In the genomic region with DNA sequence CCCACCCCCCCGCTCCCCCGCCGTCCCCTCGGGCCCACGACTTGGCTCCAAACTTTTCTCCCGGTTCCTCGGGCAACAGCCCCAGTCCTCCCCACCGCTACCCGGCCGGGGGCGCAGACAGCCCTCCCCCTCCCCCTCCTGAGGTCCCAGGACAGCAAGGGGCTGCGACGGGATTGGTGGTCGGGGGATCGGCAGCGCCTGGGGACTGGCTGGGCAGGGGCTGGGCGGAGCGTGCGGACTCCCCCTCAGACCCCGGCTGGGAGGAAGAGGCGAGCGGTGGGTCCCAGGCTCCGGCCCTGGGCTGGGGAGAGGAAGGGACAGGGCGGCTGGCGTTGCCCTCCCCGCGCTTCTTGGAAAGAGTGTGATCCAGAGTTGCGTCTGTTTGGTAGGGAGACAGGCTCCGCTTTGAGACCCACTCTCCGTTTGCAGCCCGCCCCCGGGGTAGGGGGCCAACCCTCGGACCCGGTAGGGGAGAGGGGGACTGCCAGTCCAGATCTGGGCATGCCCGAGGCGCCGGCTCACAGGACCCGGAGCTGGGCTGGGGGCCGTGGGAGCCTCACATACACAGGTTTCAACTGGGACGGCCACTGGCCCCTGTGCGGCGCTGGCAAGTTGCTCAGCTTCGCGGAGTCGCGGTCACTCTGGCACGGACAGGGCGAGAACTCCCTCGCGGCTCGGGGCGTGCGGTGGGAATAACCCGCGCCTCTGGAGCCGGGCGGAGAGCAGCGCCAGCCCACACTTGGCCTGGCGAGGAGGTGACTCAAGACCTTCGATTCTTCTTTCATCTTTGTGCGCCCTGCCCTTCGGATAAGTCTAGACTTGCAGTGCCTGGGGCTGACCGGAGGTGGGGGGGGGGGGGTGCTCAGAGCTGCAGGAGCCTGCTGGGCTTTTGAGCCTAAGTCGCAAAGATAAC, we compare ENCODE assay signal across 1 cellular context.
A peak's percentile ranks its signal among the peaks of the same experiment; 100 is the strongest.
TF ChIP-seq lines count a peak whose summit lies in the region.

No MANE protein-coding gene starts in this region.

TF ChIP-seq in K562, 482 proteins besides CTCF, POLR2A, EP300 and RAD21 (continued from another document):
- TF ChIP-seq ZBTB2 (IDR thresholded peaks at IDR 0.05), result no peak
- TF ChIP-seq NR1H2 (CRISPR knock-in tag; IDR thresholded peaks at IDR 0.05), result 0 out of 2 replicates have a peak, but pooled peaks have one; percentile 56
- TF ChIP-seq HMGN3 (IDR thresholded peaks at IDR 0.05; ENCODE audit: borderline replicate concordance, extremely low read depth, insufficient read length, low read depth, low read length), result peak; percentile 44
- TF ChIP-seq, protein P1, sequence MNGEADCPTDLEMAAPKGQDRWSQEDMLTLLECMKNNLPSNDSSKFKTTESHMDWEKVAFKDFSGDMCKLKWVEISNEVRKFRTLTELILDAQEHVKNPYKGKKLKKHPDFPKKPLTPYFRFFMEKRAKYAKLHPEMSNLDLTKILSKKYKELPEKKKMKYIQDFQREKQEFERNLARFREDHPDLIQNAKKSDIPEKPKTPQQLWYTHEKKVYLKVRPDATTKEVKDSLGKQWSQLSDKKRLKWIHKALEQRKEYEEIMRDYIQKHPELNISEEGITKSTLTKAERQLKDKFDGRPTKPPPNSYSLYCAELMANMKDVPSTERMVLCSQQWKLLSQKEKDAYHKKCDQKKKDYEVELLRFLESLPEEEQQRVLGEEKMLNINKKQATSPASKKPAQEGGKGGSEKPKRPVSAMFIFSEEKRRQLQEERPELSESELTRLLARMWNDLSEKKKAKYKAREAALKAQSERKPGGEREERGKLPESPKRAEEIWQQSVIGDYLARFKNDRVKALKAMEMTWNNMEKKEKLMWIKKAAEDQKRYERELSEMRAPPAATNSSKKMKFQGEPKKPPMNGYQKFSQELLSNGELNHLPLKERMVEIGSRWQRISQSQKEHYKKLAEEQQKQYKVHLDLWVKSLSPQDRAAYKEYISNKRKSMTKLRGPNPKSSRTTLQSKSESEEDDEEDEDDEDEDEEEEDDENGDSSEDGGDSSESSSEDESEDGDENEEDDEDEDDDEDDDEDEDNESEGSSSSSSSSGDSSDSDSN (IDR thresholded peaks at IDR 0.05; ENCODE audit: borderline replicate concordance in 1 of 2, low read depth in 2 of 2, low read length in 2 of 2), result peak in 1 of 2 experiments; percentile 80; a peak in 1 of 4 replicates
- TF ChIP-seq YY1 (IDR thresholded peaks at IDR 0.05; ENCODE audit: borderline replicate concordance in 1 of 3, control insufficient read depth in 1 of 3, extremely low read depth in 1 of 3, insufficient read depth in 3 of 3, insufficient read length in 1 of 3, insufficient replicate concordance in 2 of 3, low read depth in 1 of 3, low read length in 2 of 3), result peak in 2 of 3 experiments; percentile 21 to 44
- peak; percentile 62 for TF ChIP-seq RBFOX2 (IDR thresholded peaks at IDR 0.05; ENCODE audit: low read depth, low read length)
- TF ChIP-seq NFYB (IDR thresholded peaks at IDR 0.05; ENCODE audit: extremely low read depth, insufficient read length), result no peak
- TF ChIP-seq E2F8 (IDR thresholded peaks at IDR 0.05; ENCODE audit: low read depth, partially characterized antibody), result no peak
- no peak for TF ChIP-seq DDX20 (tag; IDR thresholded peaks at IDR 0.05; ENCODE audit: low read depth)
- peak; percentile 72; the same call in 1 of the 2 replicates for TF ChIP-seq ETV5 (CRISPR knock-in tag; IDR thresholded peaks at IDR 0.05; ENCODE audit: low read depth)
- peak; percentile 30; the same call in 1 of the 2 replicates for TF ChIP-seq JUND (IDR thresholded peaks at IDR 0.05; ENCODE audit: borderline replicate concordance, low read depth, low read length)
- TF ChIP-seq JUND (tag; IDR thresholded peaks at IDR 0.05; ENCODE audit: borderline replicate concordance, low read depth, low read length), result no peak; the same call in 2 of the 3 replicates
- TF ChIP-seq IFI16 (CRISPR knock-in tag; IDR thresholded peaks at IDR 0.05), result no peak
- TF ChIP-seq, protein P2, sequence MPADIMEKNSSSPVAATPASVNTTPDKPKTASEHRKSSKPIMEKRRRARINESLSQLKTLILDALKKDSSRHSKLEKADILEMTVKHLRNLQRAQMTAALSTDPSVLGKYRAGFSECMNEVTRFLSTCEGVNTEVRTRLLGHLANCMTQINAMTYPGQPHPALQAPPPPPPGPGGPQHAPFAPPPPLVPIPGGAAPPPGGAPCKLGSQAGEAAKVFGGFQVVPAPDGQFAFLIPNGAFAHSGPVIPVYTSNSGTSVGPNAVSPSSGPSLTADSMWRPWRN (IDR thresholded peaks at IDR 0.05; ENCODE audit: low read depth), result no peak
- TF ChIP-seq CXXC5 (CRISPR knock-in tag; IDR thresholded peaks at IDR 0.05), result 0 out of 2 replicates have a peak, but pooled peaks have one; percentile 38
- TF ChIP-seq CCNT2 (IDR thresholded peaks at IDR 0.05; ENCODE audit: borderline replicate concordance, extremely low read depth, insufficient read length, low read depth, low read length), result peak; percentile 18
- peak; percentile 40 to 67; a peak in 3 of 4 replicates for TF ChIP-seq MAZ (CRISPR knock-in tag; conservative IDR thresholded peaks at IDR 0.05 in 1 of 2, IDR thresholded peaks at IDR 0.05 in 1 of 2)
- no peak for TF ChIP-seq STAT6 (CRISPR knock-in tag; IDR thresholded peaks at IDR 0.05)
- no peak for TF ChIP-seq CTBP1 (IDR thresholded peaks at IDR 0.05; ENCODE audit: borderline replicate concordance)
- TF ChIP-seq SMAD4 (CRISPR knock-in tag; conservative IDR thresholded peaks at IDR 0.05), result peak; percentile 75; the same call in 1 of the 2 replicates
- 0 out of 4 replicates have a peak, but pooled peaks of 1 of the 2 experiments have one; percentile 23 for TF ChIP-seq TBL1XR1 (IDR thresholded peaks at IDR 0.05; ENCODE audit: low read length in 2 of 2)
- peak; percentile 54 for TF ChIP-seq ETV1 (tag; conservative IDR thresholded peaks at IDR 0.05; ENCODE audit: low read depth)
- TF ChIP-seq TFAP4 (CRISPR knock-in tag; IDR thresholded peaks at IDR 0.05; ENCODE audit: borderline replicate concordance), result 0 out of 2 replicates have a peak, but pooled peaks have one; percentile 18
- TF ChIP-seq NCOR1 (IDR thresholded peaks at IDR 0.05), result peak; percentile 31; the same call in 1 of the 2 replicates
- TF ChIP-seq HMG20B (CRISPR knock-in tag; IDR thresholded peaks at IDR 0.05), result no peak
- no peak for TF ChIP-seq ZNF830 (CRISPR knock-in tag; IDR thresholded peaks at IDR 0.05)
- TF ChIP-seq LEF1 (IDR thresholded peaks at IDR 0.05), result 0 out of 2 replicates have a peak, but pooled peaks have one; percentile 38
- no peak for TF ChIP-seq ATF7 (IDR thresholded peaks at IDR 0.05)
- peak; percentile 59; the same call in 1 of the 2 replicates for TF ChIP-seq ZNF263 (CRISPR knock-in tag; IDR thresholded peaks at IDR 0.05; ENCODE audit: borderline replicate concordance)
- TF ChIP-seq BCL6 (CRISPR knock-in tag; IDR thresholded peaks at IDR 0.05), result no peak
- TF ChIP-seq RBM39 (optimal IDR thresholded peaks at IDR 0.05; ENCODE audit: low read depth, low read length), result no peak
- 0 out of 2 replicates have a peak, but pooled peaks have one; percentile 13 for TF ChIP-seq CBFA2T3 (IDR thresholded peaks at IDR 0.05)
- no peak for TF ChIP-seq HDAC3 (IDR thresholded peaks at IDR 0.05; ENCODE audit: borderline replicate concordance, partially characterized antibody)
